Comparison of ENCODE assay signal across 9 cellular contexts in the genomic region with DNA sequence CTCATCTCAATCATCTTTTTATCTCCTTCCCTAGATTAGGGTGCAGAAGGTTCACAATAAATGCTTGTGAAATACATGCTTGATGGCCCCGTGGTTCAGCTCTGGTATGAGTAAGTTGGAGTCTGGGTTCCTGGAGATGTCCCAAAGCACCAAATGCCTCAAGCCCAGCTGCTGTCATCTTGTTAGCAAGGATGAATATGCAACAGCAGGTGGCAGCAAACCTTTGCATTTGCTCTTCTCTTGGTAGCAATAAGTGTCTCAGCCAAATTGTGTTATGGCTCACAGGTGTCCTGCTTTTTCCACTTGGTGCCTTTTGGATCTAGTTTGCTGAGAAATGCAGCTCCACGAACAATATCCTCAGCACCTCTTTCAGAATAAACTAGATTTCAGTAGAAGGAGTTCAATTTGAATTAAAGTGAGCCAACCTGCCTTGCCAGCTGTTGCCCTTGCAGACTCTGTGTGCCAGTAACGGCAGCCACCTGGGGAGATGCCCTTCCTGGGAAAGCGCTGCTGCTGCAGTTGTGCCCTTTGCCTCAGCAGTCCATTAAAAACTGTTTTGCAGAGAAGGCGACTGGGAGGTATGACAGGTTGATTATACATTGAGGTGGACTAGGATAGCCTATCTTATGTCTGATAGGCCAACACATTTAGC.
DNase-seq lines count a peak whose midpoint lies in the region; ATAC-seq, FAIRE-seq and TF ChIP-seq lines count a peak whose summit lies in the region.
"Had no signal": no experiment of that assay in that cellular context is flagged by ENCODE, and none has a peak within 500 bp of the region (broad histone marks: within the 10 kb centered on the region; RNA-seq: fewer than 3 reads in every experiment).

No MANE protein-coding gene starts in this region.

- H3K27ac Mint-ChIP-seq in activated T-helper 17 cell treated with anti-CD3 and anti-CD28 coated beads, Interleukin-2, amount 50 U/mL, for 72 hours = no peak overlapping the region
- H3K27ac Mint-ChIP-seq: T-helper 1 cell treated with Interleukin-12 subunit alpha and Interleukin-12 subunit beta and Interleukin-4 antibody, amounts not matched to agents 30 μg/mL and 1 μg/mL, for 36 hours had no signal

- H3K9me3 ChIP-seq in endothelial cell of umbilical vein (replicated peaks; ENCODE audit: control insufficient read depth, insufficient read depth, low read length) (no peaks in the 10 kb centered on the region), mucosa of descending colon (no peaks in the 10 kb centered on the region)

- peak; percentile 78 for TF ChIP-seq CTCF in D721Med (IDR thresholded peaks at IDR 0.05; ENCODE audit: insufficient read depth, missing control alignments)
- TF ChIP-seq CTCF in endothelial cell of umbilical vein (IDR thresholded peaks at IDR 0.05; ENCODE audit: extremely low read depth in 1 of 2, insufficient read depth in 1 of 2, low read depth in 1 of 2, low read length in 2 of 2) = peak; percentile 50 to 62
- no peak for TF ChIP-seq CTCF in mucosa of descending colon (IDR thresholded peaks at IDR 0.05)

- no peaks in the 10 kb centered on the region for H3K36me3 Mint-ChIP-seq in activated T-helper 17 cell treated with anti-CD3 and anti-CD28 coated beads, Interleukin-2, amount 50 U/mL, for 72 hours (ENCODE audit: low read depth)

- no peaks in the 10 kb centered on the region for H4K20me1 ChIP-seq in endothelial cell of umbilical vein (replicated peaks; ENCODE audit: control insufficient read depth, extremely low read depth, insufficient read depth, low read length)

- no peak overlapping the region for H3K4me3 Mint-ChIP-seq in activated T-helper 17 cell treated with anti-CD3 and anti-CD28 coated beads, Interleukin-2, amount 50 U/mL, for 72 hours
- H3K4me3 Mint-ChIP-seq: T-helper 1 cell treated with Interleukin-12 subunit alpha and Interleukin-12 subunit beta and Interleukin-4 antibody, amounts not matched to agents 30 μg/mL and 1 μg/mL, for 36 hours had no signal

- peak; percentile 70 for ATAC-seq in GM19328 (IDR thresholded peaks at IDR 0.05; ENCODE audit: unreplicated experiment)
- ATAC-seq in mucosa of descending colon = peak; percentile 24
- no peak for ATAC-seq in activated T-helper 17 cell treated with anti-CD3 and anti-CD28 coated beads, Interleukin-2, amount 50 U/mL, for 72 hours (replicated peaks)
- ATAC-seq in GM21447 (IDR thresholded peaks at IDR 0.05; ENCODE audit: unreplicated experiment) = no peak

- BruUV-seq in endothelial cell of umbilical vein (replicated peaks; lab: Mats Ljungman, UMichigan) = no TSS peak

- intact Hi-C loops in endothelial cell of umbilical vein (cut with micrococcal nuclease) = loop anchor here (2.0 to 10.0 kb wide), 4 partner anchors 859 to 1195 kb away; no protein-coding TSS in a partner anchor
- intact Hi-C loops in mucosa of descending colon (cut with DNase I, micrococcal nuclease) = no loop called here

- H3K79me2 ChIP-seq in endothelial cell of umbilical vein (ENCODE audit: control insufficient read depth, insufficient read depth, low read length) = no peaks in the 10 kb centered on the region

- no peaks in the 10 kb centered on the region for H3K9me1 ChIP-seq in endothelial cell of umbilical vein (replicated peaks; ENCODE audit: control insufficient read depth, extremely low read depth, insufficient read depth, low read length)

- dilution Hi-C loops in endothelial cell of umbilical vein (cut with MboI; ENCODE audit: extremely low pct_ligation_motif_present, low sequenced_read_pairs) = no loop called here

- H3K4me2 ChIP-seq in endothelial cell of umbilical vein (ENCODE audit: insufficient read depth, low read length) = no peak overlapping the region

- FAIRE-seq in D721Med (lab: Jason Lieb, UNC) (peak; percentile 35), endothelial cell of umbilical vein (lab: Jason Lieb, UNC) (peak; percentile 61)

- H3K4me1 Mint-ChIP-seq in activated T-helper 17 cell treated with anti-CD3 and anti-CD28 coated beads, Interleukin-2, amount 50 U/mL, for 72 hours = no peaks in the 10 kb centered on the region

- no peak overlapping the region for H3K9ac ChIP-seq in endothelial cell of umbilical vein (replicated peaks; ENCODE audit: extremely low read depth, insufficient read depth, low read length)

- H3K4me1 ChIP-seq in endothelial cell of umbilical vein (ENCODE audit: control insufficient read depth, extremely low read depth, insufficient read depth, low read length) (no peaks in the 10 kb centered on the region), mucosa of descending colon (ENCODE audit: low read depth) (no peaks in the 10 kb centered on the region)

- DNase-seq in D721Med (ENCODE audit: insufficient read length, low spot score) (no peak), M059J (ENCODE audit: low read depth) (peak; percentile 68), RPMI7951 (ENCODE audit: low read depth) (peak; percentile 58), endothelial cell of umbilical vein (ENCODE audit: low read depth, low spot score) (peak; percentile 72), mucosa of descending colon (peak in 1 of 3 donors; percentile 50)

- peaks cover 24% of the 10 kb centered on the region for H3K27me3 Mint-ChIP-seq in activated T-helper 17 cell treated with anti-CD3 and anti-CD28 coated beads, Interleukin-2, amount 50 U/mL, for 72 hours

- H3K4me3 ChIP-seq in endothelial cell of umbilical vein (replicated peaks in 1 of 3; ENCODE audit: insufficient read depth in 1 of 3, low read depth in 1 of 3, low read length in 3 of 3) (no peak overlapping the region), mucosa of descending colon (no peak overlapping the region)

- no peaks in the 10 kb centered on the region for H3K9me3 Mint-ChIP-seq in activated T-helper 17 cell treated with anti-CD3 and anti-CD28 coated beads, Interleukin-2, amount 50 U/mL, for 72 hours
- H3K9me3 Mint-ChIP-seq: T-helper 1 cell treated with Interleukin-12 subunit alpha and Interleukin-12 subunit beta and Interleukin-4 antibody, amounts not matched to agents 30 μg/mL and 1 μg/mL, for 36 hours had no signal

- no peak for TF ChIP-seq POLR2A in endothelial cell of umbilical vein (IDR thresholded peaks at IDR 0.05; ENCODE audit: low read depth, low read length)

- H3K27ac ChIP-seq in endothelial cell of umbilical vein (ENCODE audit: insufficient read depth, low read depth, low read length) = no peak overlapping the region

- peaks cover 6 to 8% of the 10 kb centered on the region in 2 experiments for H3K27me3 ChIP-seq in endothelial cell of umbilical vein (ENCODE audit: control insufficient read depth in 2 of 2, insufficient read depth in 2 of 2, low read length in 2 of 2)

- H2AFZ ChIP-seq in endothelial cell of umbilical vein (ENCODE audit: low read depth, low read length) = no peak overlapping the region

- CTCF ChIA-PET in endothelial cell of umbilical vein (lab: Charles Lee) = interaction anchor here (0.6 to 2.7 kb wide), 22 partner anchors 9 to 1787 kb away, joined by 3 to 24 read pairs (median 4); a partner anchor contains a TSS

- H3K36me3 ChIP-seq in endothelial cell of umbilical vein (ENCODE audit: control insufficient read depth in 2 of 2, extremely low read depth in 1 of 2, insufficient read depth in 2 of 2, low read length in 2 of 2) (no peaks in the 10 kb centered on the region), mucosa of descending colon (ENCODE audit: low read depth) (no peaks in the 10 kb centered on the region)

- POLR2A ChIA-PET in endothelial cell of umbilical vein (lab: Charles Lee) = no interaction called here

TF ChIP-seq in endothelial cell of umbilical vein, 7 proteins besides CTCF, POLR2A, EP300 and RAD21:
- TF ChIP-seq, protein P1, sequence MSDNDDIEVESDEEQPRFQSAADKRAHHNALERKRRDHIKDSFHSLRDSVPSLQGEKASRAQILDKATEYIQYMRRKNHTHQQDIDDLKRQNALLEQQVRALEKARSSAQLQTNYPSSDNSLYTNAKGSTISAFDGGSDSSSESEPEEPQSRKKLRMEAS (IDR thresholded peaks at IDR 0.05; ENCODE audit: insufficient read depth, insufficient read length) = no peak
- TF ChIP-seq POLR2AphosphoS5 (IDR thresholded peaks at IDR 0.05; ENCODE audit: insufficient read depth, low read depth, low read length) (no peak), EZH2 (IDR thresholded peaks at IDR 0.05; ENCODE audit: borderline replicate concordance, low read depth, low read length, severe bottlenecking) (no peak), MYC (IDR thresholded peaks at IDR 0.05; ENCODE audit: low read depth, low read length) (no peak), FOS (IDR thresholded peaks at IDR 0.05; ENCODE audit: borderline replicate concordance, insufficient read depth, low read length) (no peak), GATA2 (IDR thresholded peaks at IDR 0.05; ENCODE audit: insufficient read depth, insufficient read length, low read depth, low read length) (no peak), JUN (IDR thresholded peaks at IDR 0.05; ENCODE audit: borderline replicate concordance, insufficient read depth, insufficient read length, low read depth) (no peak)

Comparison
In these comparisons a context has a peak if more than half of its experiments do, and no peak if none do; other contexts are left out.
1. ATAC-seq: peak in GM19328 (single experiment) and mucosa of descending colon (single experiment); none in activated T-helper 17 cell treated with anti-CD3 and anti-CD28 coated beads, Interleukin-2, amount 50 U/mL, for 72 hours (single experiment) and GM21447 (single experiment).